ENCODE assay signal across 14 cellular contexts in genomic region chr13:30431269-30431950, GRCh38. TPM values are rescaled to one million over a fixed set of nuclear protein-coding genes. Genes with fewer than 3 reads are reported as not detected.
DNase-seq lines count a peak whose midpoint lies in the region; ATAC-seq lines count a peak whose summit lies in the region.
"Had no signal": no experiment of that assay in that cellular context is flagged by ENCODE, and none has a peak within 500 bp of the region (broad histone marks: within the 10 kb centered on the region; RNA-seq: fewer than 3 reads in every experiment).

No MANE protein-coding gene starts in this region.

- DNase-seq in T-helper 2 cell treated with Interferon-gamma antibody and Interleukin-4, amounts not matched to agents 5 μg/mL and 100 μg/mL, for 36 hours (ENCODE audit: low spot score) = no peak
- no peak for DNase-seq in T-helper 2 cell
- peak; percentile 15 for DNase-seq in amniotic epithelial cell (ENCODE audit: low read depth)
- no peak for DNase-seq in stimulated activated CD4-positive, alpha-beta T cell treated with anti-CD3 and anti-CD28 coated beads, Interleukin-12 subunit alpha, Interleukin-12 subunit beta, amount 100 ng/mL, for 4 hours
- DNase-seq in cardiac septum (ENCODE audit: low spot score) = no peak
- no peak for DNase-seq in NCI-H1048 (lab: John Stamatoyannopoulos, UW)
- DNase-seq: activated naive CD4-positive, alpha-beta T cell; effector CD8-positive, alpha-beta T cell; nephron progenitor cell; stimulated activated CD4-positive, alpha-beta T cell treated with anti-CD3 and anti-CD28 coated beads, Interleukin-1b, Interleukin-23, amount 100 ng/mL, for 48 hours had no signal

- H3K9me3 Mint-ChIP-seq in T-helper 2 cell treated with Interferon-gamma antibody and Interleukin-4, amounts not matched to agents 5 μg/mL and 100 μg/mL, for 36 hours = no peaks in the 10 kb centered on the region
- H3K9me3 Mint-ChIP-seq in stimulated activated memory B cell treated with anti-CD40 and anti-IgM and Interleukin-4, amounts not matched to agents 10 μg/mL and 1 μg/mL and 100 μg/mL, for 72 hours = no peaks in the 10 kb centered on the region

- H3K4me3 Mint-ChIP-seq in T-helper 2 cell treated with Interferon-gamma antibody and Interleukin-4, amounts not matched to agents 5 μg/mL and 100 μg/mL, for 36 hours = peak overlapping the region; percentile 0
- H3K4me3 Mint-ChIP-seq in stimulated activated memory B cell treated with anti-CD40 and anti-IgM and Interleukin-4, amounts not matched to agents 10 μg/mL and 1 μg/mL and 100 μg/mL, for 72 hours = no peak overlapping the region
- H3K4me3 Mint-ChIP-seq: nephron progenitor cell had no signal

- peak; percentile 35 for ATAC-seq in HG02870 (IDR thresholded peaks at IDR 0.05; ENCODE audit: unreplicated experiment)
- no peak for ATAC-seq in stimulated activated memory B cell treated with anti-CD40 and anti-IgM and Interleukin-4, amounts not matched to agents 10 μg/mL and 1 μg/mL and 100 μg/mL, for 72 hours

- no peaks in the 10 kb centered on the region for H3K36me3 Mint-ChIP-seq in T-helper 2 cell treated with Interferon-gamma antibody and Interleukin-4, amounts not matched to agents 5 μg/mL and 100 μg/mL, for 36 hours (ENCODE audit: low read depth)
- H3K36me3 Mint-ChIP-seq in stimulated activated memory B cell treated with anti-CD40 and anti-IgM and Interleukin-4, amounts not matched to agents 10 μg/mL and 1 μg/mL and 100 μg/mL, for 72 hours = no peaks in the 10 kb centered on the region

- H3K27ac Mint-ChIP-seq in T-helper 2 cell treated with Interferon-gamma antibody and Interleukin-4, amounts not matched to agents 5 μg/mL and 100 μg/mL, for 36 hours = no peak overlapping the region
- peak overlapping the region; percentile 91 for H3K27ac Mint-ChIP-seq in stimulated activated memory B cell treated with anti-CD40 and anti-IgM and Interleukin-4, amounts not matched to agents 10 μg/mL and 1 μg/mL and 100 μg/mL, for 72 hours
- H3K27ac Mint-ChIP-seq: nephron progenitor cell had no signal

- H3K27me3 Mint-ChIP-seq in T-helper 2 cell treated with Interferon-gamma antibody and Interleukin-4, amounts not matched to agents 5 μg/mL and 100 μg/mL, for 36 hours (ENCODE audit: low read depth) = peaks cover 8% of the 10 kb centered on the region
- H3K27me3 Mint-ChIP-seq in stimulated activated memory B cell treated with anti-CD40 and anti-IgM and Interleukin-4, amounts not matched to agents 10 μg/mL and 1 μg/mL and 100 μg/mL, for 72 hours = no peaks in the 10 kb centered on the region

- peaks cover 22% of the 10 kb centered on the region for H3K4me1 Mint-ChIP-seq in T-helper 2 cell treated with Interferon-gamma antibody and Interleukin-4, amounts not matched to agents 5 μg/mL and 100 μg/mL, for 36 hours (ENCODE audit: low read depth)
- peaks cover 23% of the 10 kb centered on the region for H3K4me1 Mint-ChIP-seq in stimulated activated memory B cell treated with anti-CD40 and anti-IgM and Interleukin-4, amounts not matched to agents 10 μg/mL and 1 μg/mL and 100 μg/mL, for 72 hours
- H3K4me1 Mint-ChIP-seq: nephron progenitor cell had no signal

- intact Hi-C loops in cardiac septum (cut with DNase I) = no loop called here

RNA-seq across cellular contexts. Expression of gene UBE2L5, which starts 9.1 kb away (rescaled TPM):
- total RNA-seq in cardiac septum = not detected
- total RNA-seq: NCI-H460, temporal lobe had no signal

RNA-seq across cellular contexts. Expression of gene HMGB1, which starts 34.3 kb away (rescaled TPM):
- 153 TPM for total RNA-seq in cardiac septum
